In genomic region chr21:17921579-17922530, GRCh38 we compare ENCODE assay signal across 13 cellular contexts.
A peak's percentile ranks its signal among the peaks of the same experiment; 100 is the strongest.
DNase-seq lines count a peak whose midpoint lies in the region; ATAC-seq and TF ChIP-seq lines count a peak whose summit lies in the region.
"Had no signal": no experiment of that assay in that cellular context is flagged by ENCODE, and none has a peak within 500 bp of the region (broad histone marks: within the 10 kb centered on the region; RNA-seq: fewer than 3 reads in every experiment).

No MANE protein-coding gene starts in this region.

- TF ChIP-seq CTCF in endodermal cell (conservative IDR thresholded peaks at IDR 0.05) (no peak), chondrocyte (IDR thresholded peaks at IDR 0.05) (no peak)

- peaks cover 23% of the 10 kb centered on the region for H3K4me1 Mint-ChIP-seq in endodermal cell
- peaks cover 3% of the 10 kb centered on the region for H3K4me1 Mint-ChIP-seq in chondrocyte (ENCODE audit: low read depth)
- H3K4me1 Mint-ChIP-seq: activated CD8-positive, alpha-beta memory T cell treated with anti-CD3 and anti-CD28 coated beads, Interleukin-2, amount 10 ng/mL, durations not matched to agents 7 days and 5 days had no signal

- H3K4me3 Mint-ChIP-seq in endodermal cell (no peak overlapping the region), chondrocyte (ENCODE audit: unreplicated experiment) (no peak overlapping the region)
- H3K4me3 Mint-ChIP-seq: activated CD8-positive, alpha-beta memory T cell treated with anti-CD3 and anti-CD28 coated beads, Interleukin-2, amount 10 ng/mL, durations not matched to agents 7 days and 5 days; T-cell had no signal

- H3K9me3 ChIP-seq in endodermal cell (ENCODE audit: control insufficient read depth, low read length) = peaks cover 53% of the 10 kb centered on the region

- H3K9ac ChIP-seq in endodermal cell (ENCODE audit: extremely low read depth, low read length, poor library complexity, severe bottlenecking) = no peak overlapping the region

- peaks cover 36% of the 10 kb centered on the region for H3K36me3 ChIP-seq in endodermal cell (ENCODE audit: control insufficient read depth, insufficient read depth, low read length)
- H3K36me3 ChIP-seq: upper lobe of left lung had no signal

- peaks cover 54% of the 10 kb centered on the region for H3K9me3 Mint-ChIP-seq in endodermal cell
- H3K9me3 Mint-ChIP-seq in chondrocyte (ENCODE audit: low read depth) = peaks cover 13% of the 10 kb centered on the region

- H3K4me1 ChIP-seq in endodermal cell (ENCODE audit: control insufficient read depth, insufficient read depth, low read length) = peaks cover 3% of the 10 kb centered on the region

- DNase-seq in Daoy (ENCODE audit: low read depth) = peak; percentile 62
- DNase-seq in NCI-H446 (lab: John Stamatoyannopoulos, UW) = peak; percentile 50 to 81
- DNase-seq in endodermal cell = no peak
- DNase-seq in myocyte (ENCODE audit: low read depth) = peak; percentile 59
- no peak for DNase-seq in chondrocyte (ENCODE audit: low spot score)
- no peak for DNase-seq in GM19238 (ENCODE audit: insufficient read length, low spot score)
- DNase-seq: activated CD8-positive, alpha-beta memory T cell treated with anti-CD3 and anti-CD28 coated beads, Interleukin-2, amount 10 ng/mL, durations not matched to agents 7 days and 5 days; central memory CD4-positive, alpha-beta T cell; NCI-H2107; T-cell; upper lobe of left lung had no signal

- H3K27me3 Mint-ChIP-seq in endodermal cell (ENCODE audit: insufficient read depth) (no peaks in the 10 kb centered on the region), chondrocyte (ENCODE audit: low read depth) (peaks cover 18% of the 10 kb centered on the region)

- H3K36me3 Mint-ChIP-seq in endodermal cell (ENCODE audit: low read depth) (peaks cover 44% of the 10 kb centered on the region), chondrocyte (ENCODE audit: low read depth) (no peaks in the 10 kb centered on the region)

- peak overlapping the region; percentile 77 for H3K4me3 ChIP-seq in endodermal cell (ENCODE audit: low read length)
- H3K4me3 ChIP-seq: upper lobe of left lung had no signal

- no peak overlapping the region for H3K27ac ChIP-seq in endodermal cell (ENCODE audit: low read depth, low read length)
- H3K27ac ChIP-seq: upper lobe of left lung had no signal

- H3K27ac Mint-ChIP-seq in endodermal cell (peak overlapping the region; percentile 53), chondrocyte (ENCODE audit: unreplicated experiment) (no peak overlapping the region)
- H3K27ac Mint-ChIP-seq: activated CD8-positive, alpha-beta memory T cell treated with anti-CD3 and anti-CD28 coated beads, Interleukin-2, amount 10 ng/mL, durations not matched to agents 7 days and 5 days; T-cell had no signal

- ATAC-seq in HG02678 (IDR thresholded peaks at IDR 0.05; ENCODE audit: unreplicated experiment) = no peak
- ATAC-seq in GM18511 (IDR thresholded peaks at IDR 0.05; ENCODE audit: unreplicated experiment) = no peak
- ATAC-seq: activated CD8-positive, alpha-beta memory T cell treated with anti-CD3 and anti-CD28 coated beads, Interleukin-2, amount 10 ng/mL, durations not matched to agents 7 days and 5 days; T-cell had no signal

- 86 to 100% methylated on average over 1 to 2 of the region's 2 CpGs for WGBS in endodermal cell (ENCODE audit: insufficient coverage in 1 of 2, insufficient read length in 1 of 2), 2 experiments

- no peaks in the 10 kb centered on the region for H3K27me3 ChIP-seq in endodermal cell (ENCODE audit: control insufficient read depth, insufficient read depth, low read length, poor library complexity, severe bottlenecking)
- H3K27me3 ChIP-seq: upper lobe of left lung had no signal

Comparison
In these comparisons a context has a peak if more than half of its experiments do, and no peak if none do; other contexts are left out.
1. DNase-seq: peak in Daoy (single experiment), NCI-H446 (2 of 2) and myocyte (single experiment); none in endodermal cell (single experiment), chondrocyte (single experiment) and GM19238 (single experiment).